23 cellular contexts compared by ENCODE assay signal in genomic region chr19:55227241-55228014, GRCh38. TPM values are rescaled to one million over a fixed set of nuclear protein-coding genes. Genes with fewer than 3 reads are reported as not detected.
A peak's percentile ranks its signal among the peaks of the same experiment; 100 is the strongest.
DNase-seq lines count a peak whose midpoint lies in the region; ATAC-seq and TF ChIP-seq lines count a peak whose summit lies in the region.
"Had no signal": no experiment of that assay in that cellular context is flagged by ENCODE, and none has a peak within 500 bp of the region (broad histone marks: within the 10 kb centered on the region; RNA-seq: fewer than 3 reads in every experiment).

No MANE protein-coding gene starts in this region.

- no peaks in the 10 kb centered on the region for H3K27me3 Mint-ChIP-seq in activated CD4-positive, alpha-beta memory T cell treated with anti-CD3 and anti-CD28 coated beads for 36 hours
- H3K27me3 Mint-ChIP-seq in activated CD4-positive, alpha-beta memory T cell treated with anti-CD3 and anti-CD28 coated beads, Interleukin-2, amount 10 ng/mL, durations not matched to agents 7 days and 5 days, result no peaks in the 10 kb centered on the region
- peaks cover 8% of the 10 kb centered on the region for H3K27me3 Mint-ChIP-seq in HFFc6 (ENCODE audit: insufficient read depth)
- H3K27me3 Mint-ChIP-seq: activated CD4-positive, alpha-beta T cell treated with anti-CD3 and anti-CD28 coated beads, Interleukin-2, amount 10 ng/mL, durations not matched to agents 7 days and 5 days had no signal

- no peak overlapping the region for H3K4me3 ChIP-seq in osteoblast (ENCODE audit: insufficient read depth, low read length)
- H3K4me3 ChIP-seq in coronary artery, result no peak overlapping the region
- H3K4me3 ChIP-seq: HAP-1, neural progenitor cell, vagina had no signal

- POLR2A ChIA-PET in activated CD4-positive, alpha-beta memory T cell treated with anti-CD3 and anti-CD28 coated beads for 36 hours (lab: Charles Lee), result no interaction called here
- POLR2A ChIA-PET in activated CD4-positive, alpha-beta memory T cell treated with anti-CD3 and anti-CD28 coated beads, Interleukin-2, amount 10 ng/mL, durations not matched to agents 7 days and 5 days (lab: Charles Lee), result interaction anchor here (0.9 to 1.4 kb wide), 3 partner anchors 27 to 32 kb away, joined by 3 to 5 read pairs (median 3); no protein-coding TSS in a partner anchor
- POLR2A ChIA-PET in RWPE1 (lab: Yijun Ruan, JAX; ENCODE audit: low non-redundant PET), result no interaction called here

- peak overlapping the region; percentile 32 for H3K27ac ChIP-seq in RWPE1
- H3K27ac ChIP-seq in osteoblast (ENCODE audit: low read depth, low read length), result no peak overlapping the region
- H3K27ac ChIP-seq in coronary artery, result no peak overlapping the region
- H3K27ac ChIP-seq: neural progenitor cell, vagina had no signal

- DNase-seq in activated CD4-positive, alpha-beta memory T cell treated with anti-CD3 and anti-CD28 coated beads for 36 hours, result no peak
- no peak for DNase-seq in activated CD4-positive, alpha-beta memory T cell treated with anti-CD3 and anti-CD28 coated beads, Interleukin-2, amount 10 ng/mL, durations not matched to agents 7 days and 5 days
- no peak for DNase-seq in RWPE1 (ENCODE audit: low spot score)
- DNase-seq in left cardiac atrium, result no peak
- peak; percentile 80 for DNase-seq in osteoblast (ENCODE audit: insufficient read length, low spot score, missing footprints)
- DNase-seq in HFFc6, result no peak
- no peak for DNase-seq in coronary artery (ENCODE audit: low spot score)
- DNase-seq: 8988T; activated CD4-positive, alpha-beta T cell treated with anti-CD3 and anti-CD28 coated beads, Interleukin-2, amount 10 ng/mL, durations not matched to agents 7 days and 5 days; activated T-cell treated with anti-CD3 and anti-CD28 coated beads for 4 hours; foreskin melanocyte; kidney; midbrain; NCI-H1105 treated with DMSO at 0.1 percent for 48 hours; NCI-H2081; OCI-M1; stimulated activated CD4-positive, alpha-beta T cell treated with anti-CD3 and anti-CD28 coated beads, Interleukin-12 subunit alpha, Interleukin-12 subunit beta, amount 100 ng/mL, for 4 hours had no signal

- H3K9me3 ChIP-seq in osteoblast (ENCODE audit: low read depth, low read length), result no peaks in the 10 kb centered on the region
- H3K9me3 ChIP-seq: HAP-1, vagina had no signal

- H3K4me3 Mint-ChIP-seq in activated CD4-positive, alpha-beta memory T cell treated with anti-CD3 and anti-CD28 coated beads for 36 hours, result no peak overlapping the region
- H3K4me3 Mint-ChIP-seq in activated CD4-positive, alpha-beta memory T cell treated with anti-CD3 and anti-CD28 coated beads, Interleukin-2, amount 10 ng/mL, durations not matched to agents 7 days and 5 days, result no peak overlapping the region
- no peak overlapping the region for H3K4me3 Mint-ChIP-seq in HFFc6
- H3K4me3 Mint-ChIP-seq: activated CD4-positive, alpha-beta T cell treated with anti-CD3 and anti-CD28 coated beads, Interleukin-2, amount 10 ng/mL, durations not matched to agents 7 days and 5 days; neural progenitor cell had no signal

- H2AFZ ChIP-seq in osteoblast (ENCODE audit: low read length), result no peak overlapping the region
- H2AFZ ChIP-seq: neural progenitor cell had no signal

- H3K9me3 Mint-ChIP-seq in activated CD4-positive, alpha-beta memory T cell treated with anti-CD3 and anti-CD28 coated beads for 36 hours, result no peaks in the 10 kb centered on the region
- no peaks in the 10 kb centered on the region for H3K9me3 Mint-ChIP-seq in activated CD4-positive, alpha-beta memory T cell treated with anti-CD3 and anti-CD28 coated beads, Interleukin-2, amount 10 ng/mL, durations not matched to agents 7 days and 5 days
- no peaks in the 10 kb centered on the region for H3K9me3 Mint-ChIP-seq in HFFc6
- H3K9me3 Mint-ChIP-seq: activated CD4-positive, alpha-beta T cell treated with anti-CD3 and anti-CD28 coated beads, Interleukin-2, amount 10 ng/mL, durations not matched to agents 7 days and 5 days; neural progenitor cell had no signal

- ATAC-seq in left cardiac atrium, result peak; percentile 1 to 3
- ATAC-seq in GM19463 (IDR thresholded peaks at IDR 0.05; ENCODE audit: unreplicated experiment), result no peak

- H3K36me3 ChIP-seq in osteoblast (ENCODE audit: insufficient read depth, low read length), result peaks cover 16% of the 10 kb centered on the region
- H3K36me3 ChIP-seq: neural progenitor cell had no signal

- H3K27me3 ChIP-seq in osteoblast (ENCODE audit: insufficient read depth, low read length), result no peaks in the 10 kb centered on the region
- H3K27me3 ChIP-seq: neural progenitor cell, vagina had no signal

- peak overlapping the region; percentile 24 for H3K27ac Mint-ChIP-seq in activated CD4-positive, alpha-beta memory T cell treated with anti-CD3 and anti-CD28 coated beads for 36 hours
- H3K27ac Mint-ChIP-seq in activated CD4-positive, alpha-beta memory T cell treated with anti-CD3 and anti-CD28 coated beads, Interleukin-2, amount 10 ng/mL, durations not matched to agents 7 days and 5 days, result no peak overlapping the region
- H3K27ac Mint-ChIP-seq in HFFc6, result no peak overlapping the region
- H3K27ac Mint-ChIP-seq: activated CD4-positive, alpha-beta T cell treated with anti-CD3 and anti-CD28 coated beads, Interleukin-2, amount 10 ng/mL, durations not matched to agents 7 days and 5 days; neural progenitor cell had no signal

- no peak overlapping the region for H3K4me2 ChIP-seq in osteoblast (ENCODE audit: insufficient read depth, low read length)
- H3K4me2 ChIP-seq: neural progenitor cell had no signal

- peaks cover 12% of the 10 kb centered on the region for H4K20me1 ChIP-seq in osteoblast (ENCODE audit: insufficient read depth, low read length)

- intact Hi-C loops in activated CD4-positive, alpha-beta memory T cell treated with anti-CD3 and anti-CD28 coated beads for 36 hours (cut with micrococcal nuclease), result no loop called here
- intact Hi-C loops in left cardiac atrium (cut with DNase I), result no loop called here

- no peaks in the 10 kb centered on the region for H3K4me1 Mint-ChIP-seq in activated CD4-positive, alpha-beta memory T cell treated with anti-CD3 and anti-CD28 coated beads for 36 hours (ENCODE audit: low read depth)
- H3K4me1 Mint-ChIP-seq in activated CD4-positive, alpha-beta memory T cell treated with anti-CD3 and anti-CD28 coated beads, Interleukin-2, amount 10 ng/mL, durations not matched to agents 7 days and 5 days, result peaks cover 2% of the 10 kb centered on the region
- no peaks in the 10 kb centered on the region for H3K4me1 Mint-ChIP-seq in HFFc6 (ENCODE audit: low read depth)
- H3K4me1 Mint-ChIP-seq: activated CD4-positive, alpha-beta T cell treated with anti-CD3 and anti-CD28 coated beads, Interleukin-2, amount 10 ng/mL, durations not matched to agents 7 days and 5 days had no signal

- H3K36me3 Mint-ChIP-seq in activated CD4-positive, alpha-beta memory T cell treated with anti-CD3 and anti-CD28 coated beads for 36 hours, result peaks cover 32% of the 10 kb centered on the region
- H3K36me3 Mint-ChIP-seq in activated CD4-positive, alpha-beta memory T cell treated with anti-CD3 and anti-CD28 coated beads, Interleukin-2, amount 10 ng/mL, durations not matched to agents 7 days and 5 days (ENCODE audit: low read depth), result peaks cover 50% of the 10 kb centered on the region
- peaks cover 10% of the 10 kb centered on the region for H3K36me3 Mint-ChIP-seq in HFFc6 (ENCODE audit: low read depth)

- H3K79me2 ChIP-seq in osteoblast (ENCODE audit: insufficient read depth, low read length), result no peaks in the 10 kb centered on the region

- no peaks in the 10 kb centered on the region for H3K4me1 ChIP-seq in osteoblast (ENCODE audit: insufficient read depth, low read length)
- H3K4me1 ChIP-seq: HAP-1, neural progenitor cell, vagina had no signal

- no peak for TF ChIP-seq CTCF in RWPE1 (conservative IDR thresholded peaks at IDR 0.05; ENCODE audit: low read depth)
- TF ChIP-seq CTCF in osteoblast (IDR thresholded peaks at IDR 0.05; ENCODE audit: extremely low read depth, low read depth, low read length), result no peak
- TF ChIP-seq CTCF in HFFc6 (IDR thresholded peaks at IDR 0.05), result no peak
- no peak for TF ChIP-seq CTCF in coronary artery (IDR thresholded peaks at IDR 0.05)

- CTCF ChIA-PET in activated CD4-positive, alpha-beta memory T cell treated with anti-CD3 and anti-CD28 coated beads for 36 hours (lab: Charles Lee), result no interaction called here
- CTCF ChIA-PET in activated CD4-positive, alpha-beta memory T cell treated with anti-CD3 and anti-CD28 coated beads, Interleukin-2, amount 10 ng/mL, durations not matched to agents 7 days and 5 days (lab: Charles Lee), result no interaction called here
- CTCF ChIA-PET in RWPE1 (lab: Yijun Ruan, JAX), result interaction anchor here (1.2 kb wide), 1 partner anchor 14 kb away, joined by 4 read pairs; no protein-coding TSS in a partner anchor

RNA-seq across cellular contexts. Expression of gene TMEM86B, which starts 1.1 kb away (rescaled TPM):
- total RNA-seq in activated CD4-positive, alpha-beta memory T cell treated with anti-CD3 and anti-CD28 coated beads for 36 hours, result 1 to 10 TPM; 4.8 to 6.5 TPM
- total RNA-seq in activated CD4-positive, alpha-beta memory T cell treated with anti-CD3 and anti-CD28 coated beads, Interleukin-2, amount 10 ng/mL, durations not matched to agents 7 days and 5 days, result 10 to 100 TPM; 10.3 to 12.4 TPM
- total RNA-seq in left cardiac atrium (1 to 10 TPM; 1.2 to 1.4 TPM), osteoblast (1.5 and 2.5 TPM in 2 replicates)
- total RNA-seq in HFFc6 (2021; fragmentation: NEBNext Ultra II Directional; extraction: Animal tissue kit (Norgen Biotek cat#: 25700)), result 1 to 10 TPM; 1.8 to 2.7 (median 2.0) TPM

RNA-seq across cellular contexts. Expression of gene PTPRH, which starts 18.1 kb away (rescaled TPM):
- total RNA-seq in activated CD4-positive, alpha-beta memory T cell treated with anti-CD3 and anti-CD28 coated beads for 36 hours, result not detected
- total RNA-seq in activated CD4-positive, alpha-beta memory T cell treated with anti-CD3 and anti-CD28 coated beads, Interleukin-2, amount 10 ng/mL, durations not matched to agents 7 days and 5 days, result not detected
- total RNA-seq in left cardiac atrium (1 to 10 TPM in 1 of 2 donors, under 1 TPM in 1; 0.74 to 1.5 TPM), osteoblast (0.88 and 1.1 TPM in 2 replicates)
- 1 to 10 TPM in 1 of 6 experiments, under 1 TPM in 5; 0.45 to 1.0 (median 0.59) TPM for total RNA-seq in HFFc6 (2021; fragmentation: NEBNext Ultra II Directional; extraction: Animal tissue kit (Norgen Biotek cat#: 25700))
- total RNA-seq: activated CD4-positive, alpha-beta T cell treated with anti-CD3 and anti-CD28 coated beads, Interleukin-2, amount 10 ng/mL, durations not matched to agents 7 days and 5 days had no signal

RNA-seq across cellular contexts. Expression of gene PPP6R1, which starts 31.4 kb away (rescaled TPM):
- 100 to 1,000 TPM; 180 to 200 TPM for total RNA-seq in activated CD4-positive, alpha-beta memory T cell treated with anti-CD3 and anti-CD28 coated beads for 36 hours
- total RNA-seq in activated CD4-positive, alpha-beta memory T cell treated with anti-CD3 and anti-CD28 coated beads, Interleukin-2, amount 10 ng/mL, durations not matched to agents 7 days and 5 days, result 100 to 1,000 TPM; 213 to 229 TPM
- total RNA-seq in left cardiac atrium (10 to 100 TPM; 37.8 to 42.4 TPM), osteoblast (27.1 and 32.6 TPM in 2 replicates)
- total RNA-seq in HFFc6 (2021; fragmentation: NEBNext Ultra II Directional; extraction: Animal tissue kit (Norgen Biotek cat#: 25700)), result 10 to 100 TPM; 85.8 to 93.7 (median 88.9) TPM

RNA-seq across cellular contexts. Expression of gene SYT5, which starts 47.3 kb away (rescaled TPM):
- total RNA-seq in activated CD4-positive, alpha-beta memory T cell treated with anti-CD3 and anti-CD28 coated beads for 36 hours, result under 1 TPM in 1 of 2 experiments, not detected in 1; 0.22 TPM
- not detected for total RNA-seq in activated CD4-positive, alpha-beta memory T cell treated with anti-CD3 and anti-CD28 coated beads, Interleukin-2, amount 10 ng/mL, durations not matched to agents 7 days and 5 days
- not detected for total RNA-seq in left cardiac atrium
- total RNA-seq in osteoblast, result not detected in 2 replicates
- 1 to 10 TPM in 1 of 6 experiments, under 1 TPM in 2, not detected in 3; 0.09 to 1.2 (median 0.38) TPM for total RNA-seq in HFFc6 (2021; fragmentation: NEBNext Ultra II Directional; extraction: Animal tissue kit (Norgen Biotek cat#: 25700))
- total RNA-seq: kidney; LHCN-M2; T-helper 1 cell treated with Interleukin-12 subunit alpha and Interleukin-12 subunit beta and Interleukin-4 antibody, amounts not matched to agents 30 ng/mL and 1 ng/mL, for 36 hours; vagina had no signal

RNA-seq across cellular contexts. Expression of gene HSPBP1, which starts 52.5 kb away (rescaled TPM):
- 10 to 100 TPM; 45.0 to 45.4 TPM for total RNA-seq in activated CD4-positive, alpha-beta memory T cell treated with anti-CD3 and anti-CD28 coated beads for 36 hours
- 10 to 100 TPM; 28.9 to 29.0 TPM for total RNA-seq in activated CD4-positive, alpha-beta memory T cell treated with anti-CD3 and anti-CD28 coated beads, Interleukin-2, amount 10 ng/mL, durations not matched to agents 7 days and 5 days
- total RNA-seq in left cardiac atrium (10 to 100 TPM; 26.4 to 35.8 TPM), osteoblast (20.6 and 26.4 TPM in 2 replicates)
- 10 to 100 TPM; 37.5 to 43.1 (median 42.5) TPM for total RNA-seq in HFFc6 (2021; fragmentation: NEBNext Ultra II Directional; extraction: Animal tissue kit (Norgen Biotek cat#: 25700))
